In genomic region chr14:85883971-85884370, GRCh38 we compare ENCODE assay signal across 22 cellular contexts.
A peak's percentile ranks its signal among the peaks of the same experiment; 100 is the strongest.
DNase-seq lines count a peak whose midpoint lies in the region; ATAC-seq and TF ChIP-seq lines count a peak whose summit lies in the region.
"Had no signal": no experiment of that assay in that cellular context is flagged by ENCODE, and none has a peak within 500 bp of the region (broad histone marks: within the 10 kb centered on the region; RNA-seq: fewer than 3 reads in every experiment).

No MANE protein-coding gene starts in this region.

- H3K27ac Mint-ChIP-seq in endodermal cell: no peak overlapping the region
- H3K27ac Mint-ChIP-seq: CD14-positive monocyte; CD4-positive, alpha-beta memory T cell; CD8-positive, alpha-beta memory T cell had no signal

- BruUV-seq in mammary epithelial cell (replicated peaks; lab: Mats Ljungman, UMichigan): no TSS peak

- H3K9me3 ChIP-seq in endodermal cell (ENCODE audit: control insufficient read depth, low read length) (no peaks in the 10 kb centered on the region), mammary epithelial cell (replicated peaks; ENCODE audit: insufficient read depth, low read length) (no peaks in the 10 kb centered on the region)
- H3K9me3 ChIP-seq: BE2C, BLaER1 had no signal

- H3K36me3 Mint-ChIP-seq in endodermal cell (ENCODE audit: low read depth): no peaks in the 10 kb centered on the region
- H3K36me3 Mint-ChIP-seq: CD14-positive monocyte; CD4-positive, alpha-beta memory T cell; CD4-positive, CD25-positive, alpha-beta regulatory T cell; CD8-positive, alpha-beta memory T cell had no signal

- no peaks in the 10 kb centered on the region for H3K27me3 Mint-ChIP-seq in endodermal cell (ENCODE audit: insufficient read depth)
- H3K27me3 Mint-ChIP-seq: CD4-positive, CD25-positive, alpha-beta regulatory T cell had no signal

- ATAC-seq in HG03097 (IDR thresholded peaks at IDR 0.05; ENCODE audit: low FRiP score, unreplicated experiment): no peak

- H3K4me1 ChIP-seq in endodermal cell (ENCODE audit: control insufficient read depth, insufficient read depth, low read length) (no peaks in the 10 kb centered on the region), mammary epithelial cell (ENCODE audit: insufficient read depth, low read length) (no peaks in the 10 kb centered on the region)
- H3K4me1 ChIP-seq: BE2C had no signal

- H3K27me3 ChIP-seq in endodermal cell (ENCODE audit: control insufficient read depth, insufficient read depth, low read length, poor library complexity, severe bottlenecking) (no peaks in the 10 kb centered on the region), mammary epithelial cell (ENCODE audit: insufficient read depth, low read length) (no peaks in the 10 kb centered on the region)
- H3K27me3 ChIP-seq: BE2C, BLaER1 had no signal

- in situ Hi-C loops in mammary epithelial cell (cut with MboI; ENCODE audit: low sequenced_read_pairs in 2 of 2): no loop called here

- H3K9ac ChIP-seq in endodermal cell (ENCODE audit: extremely low read depth, low read length, poor library complexity, severe bottlenecking) (no peak overlapping the region), mammary epithelial cell (ENCODE audit: insufficient read depth, low read length) (no peak overlapping the region)
- H3K9ac ChIP-seq: BLaER1 had no signal

- DNase-seq in epidermal melanocyte (ENCODE audit: insufficient read length, low spot score) (peak; percentile 43), fibroblast of gingiva (ENCODE audit: low read depth) (peak; percentile 9), fibroblast of the conjunctiva (ENCODE audit: low read depth) (peak; percentile 21), endodermal cell (no peak), mammary epithelial cell (no peak), RPMI8226 (no peak)
- DNase-seq: 8988T; ACHN; BE2C; C1 segment of cervical spinal cord; CD4-positive, alpha-beta memory T cell; CD4-positive, CD25-positive, alpha-beta regulatory T cell; CD8-positive, alpha-beta memory T cell; COR-L47; DMS 273 treated with DMSO at 0.1 percent for 48 hours; DMS153; DMS79; DND-41; GF-D8 had no signal

- H3K4me3 ChIP-seq in endodermal cell (ENCODE audit: low read length) (no peak overlapping the region), mammary epithelial cell (replicated peaks in 1 of 3; ENCODE audit: insufficient read depth in 1 of 3, low read depth in 2 of 3, low read length in 3 of 3) (no peak overlapping the region)
- H3K4me3 ChIP-seq: BLaER1 had no signal

- peaks cover 3% of the 10 kb centered on the region for H3K9me3 Mint-ChIP-seq in endodermal cell

- CTCF ChIA-PET in mammary epithelial cell (lab: Charles Lee; ENCODE audit: low non-redundant PET): no interaction called here

- dilution Hi-C loops in mammary epithelial cell (cut with HindIII; ENCODE audit: low sequenced_read_pairs): no loop called here

- no peaks in the 10 kb centered on the region for H3K79me2 ChIP-seq in mammary epithelial cell (ENCODE audit: insufficient read depth, low read length)

- H3K4me3 Mint-ChIP-seq in endodermal cell: no peak overlapping the region
- H3K4me3 Mint-ChIP-seq: CD14-positive monocyte; CD4-positive, alpha-beta memory T cell; CD4-positive, CD25-positive, alpha-beta regulatory T cell; CD8-positive, alpha-beta memory T cell had no signal

- intact Hi-C loops in mammary epithelial cell (cut with micrococcal nuclease): no loop called here

- no peaks in the 10 kb centered on the region for H4K20me1 ChIP-seq in mammary epithelial cell (ENCODE audit: insufficient read depth, low read length)
- H4K20me1 ChIP-seq: BLaER1 had no signal

- H2AFZ ChIP-seq in mammary epithelial cell (ENCODE audit: low read depth, low read length): no peak overlapping the region

- H3K4me2 ChIP-seq in mammary epithelial cell (ENCODE audit: insufficient read depth, low read depth, low read length): no peak overlapping the region
- H3K4me2 ChIP-seq: BLaER1 had no signal

- no peaks in the 10 kb centered on the region for H3K4me1 Mint-ChIP-seq in endodermal cell
- H3K4me1 Mint-ChIP-seq: CD14-positive monocyte; CD4-positive, alpha-beta memory T cell; CD4-positive, CD25-positive, alpha-beta regulatory T cell; CD8-positive, alpha-beta memory T cell had no signal

- no peak for TF ChIP-seq CTCF in endodermal cell (conservative IDR thresholded peaks at IDR 0.05)
- TF ChIP-seq CTCF in mammary epithelial cell (conservative IDR thresholded peaks at IDR 0.05 in 1 of 2, IDR thresholded peaks at IDR 0.05 in 1 of 2; ENCODE audit: extremely low read depth in 1 of 2, insufficient read depth in 1 of 2, low read depth in 1 of 2, low read length in 2 of 2): no peak

- WGBS in endodermal cell (ENCODE audit: insufficient coverage in 1 of 2, insufficient read length in 1 of 2), 2 experiments: 93 to 95% methylated on average over 3 to 4 of the region's 4 CpGs
- 49% methylated on average over 4 of the region's 4 CpGs for WGBS in mammary epithelial cell (ENCODE audit: low coverage, missing lambda C conversion rate)

- H3K27ac ChIP-seq in endodermal cell (ENCODE audit: low read depth, low read length) (no peak overlapping the region), mammary epithelial cell (ENCODE audit: insufficient read depth, low read depth, low read length) (no peak overlapping the region)
- H3K27ac ChIP-seq: BLaER1 had no signal

- H3K36me3 ChIP-seq in endodermal cell (ENCODE audit: control insufficient read depth, insufficient read depth, low read length) (no peaks in the 10 kb centered on the region), mammary epithelial cell (ENCODE audit: insufficient read depth, low read length) (no peaks in the 10 kb centered on the region)
- H3K36me3 ChIP-seq: BE2C, BLaER1 had no signal

Comparison
In these comparisons a context has a peak if more than half of its experiments do, and no peak if none do; other contexts are left out.
1. DNase-seq: peak in epidermal melanocyte (single experiment), fibroblast of gingiva (single experiment) and fibroblast of the conjunctiva (single experiment); none in endodermal cell (single experiment), mammary epithelial cell (single experiment) and RPMI8226 (single experiment).